ENCODE assay signal across 13 cellular contexts in genomic region chr12:7839226-7839625, GRCh38. TPM values are rescaled to one million over a fixed set of nuclear protein-coding genes. Genes with fewer than 3 reads are reported as not detected.
A peak's percentile ranks its signal among the peaks of the same experiment; 100 is the strongest.
DNase-seq lines count a peak whose midpoint lies in the region; ATAC-seq, FAIRE-seq and TF ChIP-seq lines count a peak whose summit lies in the region.
"Not testable (repeated sequence)": the region's sequence is repeated elsewhere in the genome, so short reads cannot be mapped to it uniquely, and the experiment has no call there.
"Had no signal": no experiment of that assay in that cellular context is flagged by ENCODE, and none has a peak within 500 bp of the region (broad histone marks: within the 10 kb centered on the region; RNA-seq: fewer than 3 reads in every experiment).

No MANE protein-coding gene starts in this region.

- H3K4me3 Mint-ChIP-seq in mesothelial cell of epicardium = not testable (repeated sequence)

- not testable (repeated sequence) for H3K79me2 ChIP-seq in K562 (ENCODE audit: control insufficient read depth, insufficient read depth, low read length)

- BruUV-seq in K562 (replicated peaks; lab: Mats Ljungman, UMichigan) = not testable (repeated sequence)

- H3K27ac ChIP-seq in K562 (ENCODE audit: extremely low read depth, low read depth, low read length) = not testable (repeated sequence)

- H3K4me3 ChIP-seq in K562; fibroblast of mammary gland (ENCODE audit: control insufficient read depth, low read depth, low read length): not testable (repeated sequence)

- TF ChIP-seq EP300 in K562 (IDR thresholded peaks at IDR 0.05; ENCODE audit: low read length) = not testable (repeated sequence)

- not testable (repeated sequence) for H3K36me3 Mint-ChIP-seq in mesothelial cell of epicardium

- not testable (repeated sequence) for H3K36me3 ChIP-seq in K562 (ENCODE audit: control insufficient read depth, insufficient read depth, low read length)

- H3K27ac Mint-ChIP-seq in mesothelial cell of epicardium = peak overlapping the region; percentile 91

- WGBS in K562 (ENCODE audit: insufficient coverage, low coverage, missing lambda C conversion rate) = 45% methylated on average over 7 of the region's 10 CpGs

- not testable (repeated sequence) for TF ChIP-seq POLR2A in K562 (conservative IDR thresholded peaks at IDR 0.05)

- CTCF ChIA-PET in K562 (lab: Yijun Ruan, JAX; ENCODE audit: low intra/inter-chr PET ratio) = not testable (repeated sequence)

- H3K9ac ChIP-seq in K562 (ENCODE audit: insufficient read depth in 1 of 2, low read depth in 2 of 2, low read length in 2 of 2) = not testable (repeated sequence)

- intact Hi-C loops in K562 (cut with micrococcal nuclease); left ventricle myocardium superior (cut with micrococcal nuclease); posterior vena cava (cut with DNase I): not testable (repeated sequence)

- not testable (repeated sequence) for ATAC-seq in K562, left ventricle myocardium superior

- H3K27me3 Mint-ChIP-seq in mesothelial cell of epicardium (ENCODE audit: low read depth) = not testable (repeated sequence)

- in situ Hi-C loops in K562 (cut with MboI) = not testable (repeated sequence)

- H3K4me2 ChIP-seq in K562 (ENCODE audit: insufficient read depth, low read length) = not testable (repeated sequence)

- H3K27me3 ChIP-seq in K562 (ENCODE audit: control insufficient read depth in 2 of 2, insufficient read depth in 2 of 2, low read length in 2 of 2) = not testable (repeated sequence)

- not testable (repeated sequence) for H3K9me3 Mint-ChIP-seq in mesothelial cell of epicardium

- H4K20me1 ChIP-seq in K562 (replicated peaks; ENCODE audit: control insufficient read depth, insufficient read depth, low read length) = not testable (repeated sequence)

- H3K9me3 ChIP-seq in K562 (replicated peaks; ENCODE audit: control insufficient read depth, insufficient read depth, low read depth, low read length) = not testable (repeated sequence)

- DNase-seq in LHCN-M2 (ENCODE audit: low read depth) (peak; percentile 6), NCI-H82 (lab: John Stamatoyannopoulos, UW) (peak; percentile 4), fibroblast of mammary gland (ENCODE audit: low read depth) (peak; percentile 74), left ventricle myocardium superior (peak; percentile 51), mesothelial cell of epicardium (ENCODE audit: low spot score in 2 of 2, unreplicated experiment in 2 of 2) (peak; percentile 36 to 73), posterior vena cava (ENCODE audit: low spot score) (peak; percentile 75)
- DNase-seq in K562 (ENCODE audit: extremely low read depth in 1 of 4, low spot score in 3 of 4) = not testable (repeated sequence)

- not testable (repeated sequence) for TF ChIP-seq CTCF in K562 (IDR thresholded peaks at IDR 0.05 in 2 of 3, conservative IDR thresholded peaks at IDR 0.05 in 1 of 3; ENCODE audit: insufficient read depth in 2 of 3, low read depth in 1 of 3, low read length in 3 of 3); fibroblast of mammary gland (conservative IDR thresholded peaks at IDR 0.05; ENCODE audit: control insufficient read depth, insufficient read depth, low read depth, low read length); mesothelial cell of epicardium (IDR thresholded peaks at IDR 0.05; ENCODE audit: unreplicated experiment)

- H2AFZ ChIP-seq in K562 (ENCODE audit: low read depth, low read length) = not testable (repeated sequence)

- TF ChIP-seq RAD21 in K562 (CRISPR knock-in tag; conservative IDR thresholded peaks at IDR 0.05 in 1 of 2, IDR thresholded peaks at IDR 0.05 in 1 of 2) = not testable (repeated sequence)

- H3K4me1 Mint-ChIP-seq in mesothelial cell of epicardium = peaks cover 38% of the 10 kb centered on the region

- not testable (repeated sequence) for H3K9me1 ChIP-seq in K562 (ENCODE audit: control insufficient read depth, insufficient read depth, low read length)

- POLR2A ChIA-PET in K562 (lab: Yijun Ruan, JAX) = not testable (repeated sequence)

- peak; percentile 54 for FAIRE-seq in K562 (lab: Jason Lieb, UNC)

- H3K4me1 ChIP-seq in K562 (replicated peaks in 1 of 2; ENCODE audit: control insufficient read depth in 2 of 2, insufficient read depth in 2 of 2, low read length in 2 of 2) = not testable (repeated sequence)

RNA-seq across cellular contexts. Expression of gene SLC2A14, which starts 33.5 kb away (rescaled TPM):
- total RNA-seq in LHCN-M2 (2014; rRNA removed) (not detected in 2 replicates), K562 (2014; rRNA removed) (0.20 TPM in 1 of 2 replicates, not detected in the other), K562 (2014; rRNA removed; fragmentation: Illumina TruSeq; extraction: Trizol) (5.4 and 6.8 TPM in 2 replicates), K562 (2015; rRNA removed; fragmentation: Illumina TruSeq; extraction: Trizol) (3.6 and 4.3 TPM in 2 replicates), K562 (2021) (7.4 and 8.9 TPM in 2 replicates), left ventricle myocardium superior (not detected), mesothelial cell of epicardium (4.7 to 5.1 TPM (median 4.9 TPM) in 3 replicates), posterior vena cava (1 to 10 TPM in 1 of 2 donors, not detected in 1; 2.4 TPM)
- polyA plus RNA-seq in LHCN-M2 (2012) = not detected
- total RNA-seq in K562 (2011; cell fraction: chromatin; rRNA removed; ENCODE audit: low replicate concordance) = 0.79 and 1.5 TPM in 2 replicates
- total RNA-seq in K562 (2011; cell fraction: nucleolus; rRNA removed) = 1.4 and 4.7 TPM in 2 replicates
- total RNA-seq in K562 (2011; cell fraction: nucleoplasm; rRNA removed) = 1.7 and 2.0 TPM in 2 replicates
- polyA plus RNA-seq in K562 (2011; rRNA removed) (6.3 and 6.8 TPM in 2 replicates), K562 (2014; fragmentation: Illumina TruSeq; extraction: Trizol) (0.74 and 1.1 TPM in 2 replicates), K562 (2014; fragmentation: Nextera tagmentation; extraction: Ambion mirVana) (1 to 10 TPM; 4.0 to 5.2 TPM), K562 (2014; rRNA removed) (0.13 and 0.19 TPM in 2 replicates)
- 4.8 and 6.8 TPM in 2 replicates for polyA plus RNA-seq in K562 (2011; cell fraction: cytosol; rRNA removed)
- polyA plus RNA-seq in K562 (2011; cell fraction: nucleus; rRNA removed) = 0.22 and 0.54 TPM in 2 replicates
- polyA plus RNA-seq in K562 (2012) = 2.4 and 4.4 TPM in 2 replicates
- 0.54 and 1.1 TPM in 2 replicates for polyA minus RNA-seq in K562 (2011; rRNA and poly(A)+ RNA removed)
- polyA minus RNA-seq in K562 (2011; cell fraction: cytosol; rRNA and poly(A)+ RNA removed) = 16.2 and 21.5 TPM in 2 replicates
- polyA minus RNA-seq in K562 (2011; cell fraction: nucleus; rRNA and poly(A)+ RNA removed) = 0.54 and 0.78 TPM in 2 replicates
- total RNA-seq: Calu3, stomach had no signal
- polyA plus RNA-seq: esophagus had no signal

RNA-seq across cellular contexts. Expression of gene NANOG, which starts 50.0 kb away (rescaled TPM):
- not detected in 2 replicates for total RNA-seq in LHCN-M2 (2014; rRNA removed)
- not detected for polyA plus RNA-seq in LHCN-M2 (2012)
- total RNA-seq in K562 (2011; cell fraction: chromatin; rRNA removed; ENCODE audit: low replicate concordance) = 0.32 TPM in 1 of 2 replicates, not detected in the other
- not detected in 2 replicates for total RNA-seq in K562 (2011; cell fraction: nucleolus; rRNA removed)
- not detected in 2 replicates for total RNA-seq in K562 (2011; cell fraction: nucleoplasm; rRNA removed)
- total RNA-seq in K562 (2014; rRNA removed) = not detected in 2 replicates
- total RNA-seq in K562 (2014; rRNA removed; fragmentation: Illumina TruSeq; extraction: Trizol) = not detected in 2 replicates
- total RNA-seq in K562 (2015; rRNA removed; fragmentation: Illumina TruSeq; extraction: Trizol) = not detected in 2 replicates
- total RNA-seq in K562 (2021) = 0.04 and 0.38 TPM in 2 replicates
- polyA plus RNA-seq in K562 (2011; rRNA removed) = not detected in 2 replicates
- polyA plus RNA-seq in K562 (2011; cell fraction: cytosol; rRNA removed) = not detected in 2 replicates
- 0.14 TPM in 1 of 2 replicates, not detected in the other for polyA plus RNA-seq in K562 (2011; cell fraction: nucleus; rRNA removed)
- polyA plus RNA-seq in K562 (2012) = 0.01 TPM in 1 of 2 replicates, not detected in the other
- not detected in 2 replicates for polyA plus RNA-seq in K562 (2014; fragmentation: Illumina TruSeq; extraction: Trizol)
- not detected for polyA plus RNA-seq in K562 (2014; fragmentation: Nextera tagmentation; extraction: Ambion mirVana)
- polyA plus RNA-seq in K562 (2014; rRNA removed) = not detected in 2 replicates
- polyA minus RNA-seq in K562 (2011; rRNA and poly(A)+ RNA removed) = not detected in 2 replicates
- polyA minus RNA-seq in K562 (2011; cell fraction: cytosol; rRNA and poly(A)+ RNA removed) = not detected in 2 replicates
- polyA minus RNA-seq in K562 (2011; cell fraction: nucleus; rRNA and poly(A)+ RNA removed) = not detected in 2 replicates
- not detected for total RNA-seq in left ventricle myocardium superior
- 0.32 to 0.58 TPM (median 0.42 TPM) in 3 replicates for total RNA-seq in mesothelial cell of epicardium
- under 1 TPM; 0.56 to 0.76 TPM for total RNA-seq in posterior vena cava
- total RNA-seq: Calu3, SJCRH30 had no signal
- polyA plus RNA-seq: CD14-positive monocyte, lung, stomach had no signal
